Comparison of ENCODE assay signal across 36 cellular contexts in genomic region chr12:61290473-61290872, GRCh38.
"Had no signal": no experiment of that assay in that cellular context is flagged by ENCODE, and none has a peak within 500 bp of the region (broad histone marks: within the 10 kb centered on the region; RNA-seq: fewer than 3 reads in every experiment).

No MANE protein-coding gene starts in this region.

- H3K4me3 ChIP-seq: MG63 had no signal

- H3K9me3 ChIP-seq: MG63 had no signal

- H3K27me3 ChIP-seq: MG63 had no signal

- H3K36me3 ChIP-seq: MG63 had no signal

- DNase-seq: Karpas-422, Kasumi-1, MG63, MM.1S, MV-4-11, NCI-H1048, NCI-H1092, NCI-H1092 treated with DMSO at 0.1 percent for 48 hours, NCI-H1105, NCI-H1105 treated with DMSO at 0.1 percent for 48 hours, NCI-H1417, NCI-H1417 treated with DMSO at 0.1 percent for 48 hours, NCI-H1436, NCI-H1436 treated with DMSO at 0.1 percent for 48 hours, NCI-H146, NCI-H1694, NCI-H1694 treated with DMSO at 0.1 percent for 48 hours, NCI-H187, NCI-H187 treated with DMSO at 0.1 percent for 48 hours, NCI-H1930, NCI-H2029, NCI-H2029 treated with DMSO at 0.1 percent for 48 hours, NCI-H2081, NCI-H2081 treated with DMSO at 0.1 percent for 48 hours, NCI-H2107, NCI-H2171, NCI-H2171 treated with DMSO at 0.1 percent for 48 hours, NCI-H2227 treated with DMSO at 0.1 percent for 48 hours, NCI-H226, NCI-H345, NCI-H446, NCI-H446 treated with DMSO at 0.1 percent for 48 hours, NCI-H510A, NCI-H510A treated with DMSO at 0.1 percent for 48 hours, NCI-H524, NCI-H524 treated with DMSO at 0.1 percent for 48 hours had no signal
